34 cellular contexts compared by ENCODE assay signal in the genomic region with DNA sequence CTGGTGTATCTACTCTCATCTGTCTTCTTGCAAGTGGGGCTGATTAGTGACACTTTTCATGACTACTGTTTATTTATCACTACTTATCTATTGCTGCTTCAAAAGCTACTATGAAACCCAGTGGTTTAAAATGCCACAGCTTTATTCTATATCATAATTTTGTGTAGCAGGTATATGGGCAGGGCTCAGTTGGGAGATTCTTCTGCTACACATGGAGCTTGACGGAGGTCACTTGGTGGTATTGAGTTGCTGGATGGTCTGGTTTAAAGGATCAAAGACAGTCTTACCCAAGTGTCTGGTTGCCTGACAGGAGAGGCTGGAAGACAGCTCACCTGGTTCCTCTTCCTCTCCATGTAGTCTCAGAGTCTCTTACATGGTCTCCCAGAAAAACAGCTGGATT.
"Had no signal": no experiment of that assay in that cellular context is flagged by ENCODE, and none has a peak within 500 bp of the region (broad histone marks: within the 10 kb centered on the region; RNA-seq: fewer than 3 reads in every experiment).

No MANE protein-coding gene starts in this region.

- H3K4me3 ChIP-seq: MG63 had no signal

- H3K36me3 ChIP-seq: MG63 had no signal

- DNase-seq: Karpas-422, Kasumi-1, MG63, MM.1S, MV-4-11, NCI-H1048, NCI-H1092, NCI-H1092 treated with DMSO at 0.1 percent for 48 hours, NCI-H1105, NCI-H1105 treated with DMSO at 0.1 percent for 48 hours, NCI-H1417, NCI-H1417 treated with DMSO at 0.1 percent for 48 hours, NCI-H1436, NCI-H1436 treated with DMSO at 0.1 percent for 48 hours, NCI-H146, NCI-H1694, NCI-H1694 treated with DMSO at 0.1 percent for 48 hours, NCI-H187, NCI-H187 treated with DMSO at 0.1 percent for 48 hours, NCI-H1930, NCI-H2029, NCI-H2029 treated with DMSO at 0.1 percent for 48 hours, NCI-H2081, NCI-H2081 treated with DMSO at 0.1 percent for 48 hours, NCI-H2107, NCI-H2171, NCI-H2171 treated with DMSO at 0.1 percent for 48 hours, NCI-H2227 treated with DMSO at 0.1 percent for 48 hours, NCI-H226, NCI-H345, NCI-H446, NCI-H446 treated with DMSO at 0.1 percent for 48 hours, NCI-H510A, NCI-H510A treated with DMSO at 0.1 percent for 48 hours had no signal

- H3K27me3 ChIP-seq: MG63 had no signal
